1 cellular context compared by ENCODE assay signal in genomic region chr13:102617697-102618350, GRCh38.
TF ChIP-seq lines count a peak whose summit lies in the region.

No MANE protein-coding gene starts in this region.

TF ChIP-seq in K562, 482 proteins besides CTCF, POLR2A, EP300 and RAD21 (continued from another document):
- TF ChIP-seq ZBTB5 (IDR thresholded peaks at IDR 0.05) = no peak
- no peak for TF ChIP-seq SMAD4 (CRISPR knock-in tag; conservative IDR thresholded peaks at IDR 0.05)
- TF ChIP-seq GATAD2A (IDR thresholded peaks at IDR 0.05) = no peak
- no peak for TF ChIP-seq ZBTB7A (IDR thresholded peaks at IDR 0.05; ENCODE audit: borderline replicate concordance, control insufficient read depth, low read depth, low read length)
- TF ChIP-seq ZNF764 (CRISPR knock-in tag; IDR thresholded peaks at IDR 0.05; ENCODE audit: low read depth) = no peak
- no peak for TF ChIP-seq ZFP91 (CRISPR knock-in tag; IDR thresholded peaks at IDR 0.05)
- no peak for TF ChIP-seq ZFPM2 (CRISPR knock-in tag; IDR thresholded peaks at IDR 0.05)
- no peak for TF ChIP-seq TCF7L2 (IDR thresholded peaks at IDR 0.05; ENCODE audit: low read depth, low read length)
- no peak for TF ChIP-seq ZNF239 (CRISPR knock-in tag; IDR thresholded peaks at IDR 0.05)
- no peak for TF ChIP-seq ARHGAP35 (IDR thresholded peaks at IDR 0.05; ENCODE audit: partially characterized antibody)
- TF ChIP-seq TAF9B (IDR thresholded peaks at IDR 0.05; ENCODE audit: partially characterized antibody) = no peak
- TF ChIP-seq KDM1A (IDR thresholded peaks at IDR 0.05) = no peak
